Comparison of ENCODE assay signal across 1 cellular context in the genomic region with DNA sequence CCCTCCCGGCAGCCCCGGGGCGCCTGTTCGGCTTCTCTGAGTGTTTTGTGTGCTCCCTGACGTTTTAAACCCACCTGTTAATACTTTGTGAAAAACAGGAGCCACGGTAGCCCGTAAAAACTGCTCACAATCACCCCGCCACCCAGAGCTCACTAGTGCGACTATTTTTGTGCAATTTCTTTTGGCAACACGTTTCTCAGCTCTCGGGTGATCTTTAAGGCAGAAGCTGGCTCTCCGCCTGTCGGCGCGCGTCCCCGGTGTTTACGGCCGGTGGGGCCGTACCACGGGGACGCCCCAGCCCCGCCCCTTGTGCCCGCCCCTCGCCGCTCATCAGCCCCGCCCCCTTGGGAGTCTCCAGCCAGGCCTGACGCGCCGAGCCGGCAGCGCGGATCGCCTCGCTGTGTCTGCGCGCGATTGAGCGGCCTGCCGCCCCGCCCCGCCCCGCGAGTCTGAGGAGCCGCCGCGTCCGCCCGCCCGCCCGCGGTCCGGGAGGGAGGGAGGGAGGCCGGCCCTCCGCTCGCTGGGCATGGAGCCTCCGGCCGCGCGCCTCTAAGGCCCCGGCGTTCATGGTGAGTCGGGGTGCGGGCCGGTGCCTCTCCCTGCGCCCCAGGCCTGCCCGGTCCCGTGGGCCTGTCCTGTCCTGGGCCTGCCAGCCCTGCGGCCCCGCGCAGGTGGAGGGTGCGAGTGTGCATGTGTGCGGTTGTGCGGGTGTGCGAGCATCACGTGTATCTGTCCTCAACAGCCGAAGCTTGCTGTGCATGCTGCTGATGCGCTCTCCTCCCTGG.
TF ChIP-seq lines count a peak whose summit lies in the region.

No MANE protein-coding gene starts in this region.

TF ChIP-seq in GM23338, 12 proteins besides CTCF, POLR2A, EP300 and RAD21 (continued from another document):
- TF ChIP-seq, protein P1, sequence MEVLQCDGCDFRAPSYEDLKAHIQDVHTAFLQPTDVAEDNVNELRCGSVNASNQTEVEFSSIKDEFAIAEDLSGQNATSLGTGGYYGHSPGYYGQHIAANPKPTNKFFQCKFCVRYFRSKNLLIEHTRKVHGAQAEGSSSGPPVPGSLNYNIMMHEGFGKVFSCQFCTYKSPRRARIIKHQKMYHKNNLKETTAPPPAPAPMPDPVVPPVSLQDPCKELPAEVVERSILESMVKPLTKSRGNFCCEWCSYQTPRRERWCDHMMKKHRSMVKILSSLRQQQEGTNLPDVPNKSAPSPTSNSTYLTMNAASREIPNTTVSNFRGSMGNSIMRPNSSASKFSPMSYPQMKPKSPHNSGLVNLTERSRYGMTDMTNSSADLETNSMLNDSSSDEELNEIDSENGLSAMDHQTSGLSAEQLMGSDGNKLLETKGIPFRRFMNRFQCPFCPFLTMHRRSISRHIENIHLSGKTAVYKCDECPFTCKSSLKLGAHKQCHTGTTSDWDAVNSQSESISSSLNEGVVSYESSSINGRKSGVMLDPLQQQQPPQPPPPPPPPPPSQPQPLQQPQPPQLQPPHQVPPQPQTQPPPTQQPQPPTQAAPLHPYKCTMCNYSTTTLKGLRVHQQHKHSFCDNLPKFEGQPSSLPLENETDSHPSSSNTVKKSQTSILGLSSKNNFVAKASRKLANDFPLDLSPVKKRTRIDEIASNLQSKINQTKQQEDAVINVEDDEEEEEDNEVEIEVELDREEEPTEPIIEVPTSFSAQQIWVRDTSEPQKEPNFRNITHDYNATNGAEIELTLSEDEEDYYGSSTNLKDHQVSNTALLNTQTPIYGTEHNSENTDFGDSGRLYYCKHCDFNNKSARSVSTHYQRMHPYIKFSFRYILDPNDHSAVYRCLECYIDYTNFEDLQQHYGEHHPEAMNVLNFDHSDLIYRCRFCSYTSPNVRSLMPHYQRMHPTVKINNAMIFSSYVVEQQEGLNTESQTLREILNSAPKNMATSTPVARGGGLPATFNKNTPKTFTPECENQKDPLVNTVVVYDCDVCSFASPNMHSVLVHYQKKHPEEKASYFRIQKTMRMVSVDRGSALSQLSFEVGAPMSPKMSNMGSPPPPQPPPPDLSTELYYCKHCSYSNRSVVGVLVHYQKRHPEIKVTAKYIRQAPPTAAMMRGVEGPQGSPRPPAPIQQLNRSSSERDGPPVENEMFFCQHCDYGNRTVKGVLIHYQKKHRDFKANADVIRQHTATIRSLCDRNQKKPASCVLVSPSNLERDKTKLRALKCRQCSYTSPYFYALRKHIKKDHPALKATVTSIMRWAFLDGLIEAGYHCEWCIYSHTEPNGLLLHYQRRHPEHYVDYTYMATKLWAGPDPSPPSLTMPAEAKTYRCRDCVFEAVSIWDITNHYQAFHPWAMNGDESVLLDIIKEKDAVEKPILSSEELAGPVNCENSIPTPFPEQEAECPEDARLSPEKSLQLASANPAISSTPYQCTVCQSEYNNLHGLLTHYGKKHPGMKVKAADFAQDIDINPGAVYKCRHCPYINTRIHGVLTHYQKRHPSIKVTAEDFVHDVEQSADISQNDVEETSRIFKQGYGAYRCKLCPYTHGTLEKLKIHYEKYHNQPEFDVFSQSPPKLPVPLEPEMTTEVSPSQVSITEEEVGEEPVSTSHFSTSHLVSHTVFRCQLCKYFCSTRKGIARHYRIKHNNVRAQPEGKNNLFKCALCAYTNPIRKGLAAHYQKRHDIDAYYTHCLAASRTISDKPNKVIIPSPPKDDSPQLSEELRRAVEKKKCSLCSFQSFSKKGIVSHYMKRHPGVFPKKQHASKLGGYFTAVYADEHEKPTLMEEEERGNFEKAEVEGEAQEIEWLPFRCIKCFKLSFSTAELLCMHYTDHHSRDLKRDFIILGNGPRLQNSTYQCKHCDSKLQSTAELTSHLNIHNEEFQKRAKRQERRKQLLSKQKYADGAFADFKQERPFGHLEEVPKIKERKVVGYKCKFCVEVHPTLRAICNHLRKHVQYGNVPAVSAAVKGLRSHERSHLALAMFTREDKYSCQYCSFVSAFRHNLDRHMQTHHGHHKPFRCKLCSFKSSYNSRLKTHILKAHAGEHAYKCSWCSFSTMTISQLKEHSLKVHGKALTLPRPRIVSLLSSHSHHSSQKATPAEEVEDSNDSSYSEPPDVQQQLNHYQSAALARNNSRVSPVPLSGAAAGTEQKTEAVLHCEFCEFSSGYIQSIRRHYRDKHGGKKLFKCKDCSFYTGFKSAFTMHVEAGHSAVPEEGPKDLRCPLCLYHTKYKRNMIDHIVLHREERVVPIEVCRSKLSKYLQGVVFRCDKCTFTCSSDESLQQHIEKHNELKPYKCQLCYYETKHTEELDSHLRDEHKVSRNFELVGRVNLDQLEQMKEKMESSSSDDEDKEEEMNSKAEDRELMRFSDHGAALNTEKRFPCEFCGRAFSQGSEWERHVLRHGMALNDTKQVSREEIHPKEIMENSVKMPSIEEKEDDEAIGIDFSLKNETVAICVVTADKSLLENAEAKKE (CRISPR knock-in tag; IDR thresholded peaks at IDR 0.05), result no peak
- peak; percentile 72 for TF ChIP-seq POLR2AphosphoS5 (IDR thresholded peaks at IDR 0.05; ENCODE audit: low read depth)
- TF ChIP-seq CREB1 (CRISPR knock-in tag; IDR thresholded peaks at IDR 0.05; ENCODE audit: low read depth), result peak; percentile 39; the same call in 1 of the 2 replicates
- TF ChIP-seq EZH2phosphoT487 (IDR thresholded peaks at IDR 0.05; ENCODE audit: unreplicated experiment), result no peak
- no peak for TF ChIP-seq STAT1 (IDR thresholded peaks at IDR 0.05; ENCODE audit: unreplicated experiment)
- TF ChIP-seq ZNF114 (CRISPR knock-in tag; IDR thresholded peaks at IDR 0.05), result no peak
- no peak for TF ChIP-seq NANOG (IDR thresholded peaks at IDR 0.05; ENCODE audit: borderline replicate concordance)
- no peak for TF ChIP-seq JUNB (IDR thresholded peaks at IDR 0.05; ENCODE audit: unreplicated experiment)
